Comparison of ENCODE assay signal across 14 cellular contexts in genomic region chr11:290621-291231, GRCh38. TPM values are rescaled to one million over a fixed set of nuclear protein-coding genes. Genes with fewer than 3 reads are reported as not detected.
DNase-seq lines count a peak whose midpoint lies in the region; ATAC-seq, FAIRE-seq and TF ChIP-seq lines count a peak whose summit lies in the region.
"Had no signal": no experiment of that assay in that cellular context is flagged by ENCODE, and none has a peak within 500 bp of the region (broad histone marks: within the 10 kb centered on the region; RNA-seq: fewer than 3 reads in every experiment).

No MANE protein-coding gene starts in this region.

- FAIRE-seq in K562 (lab: Jason Lieb, UNC) = no peak

- peaks cover 31% of the 10 kb centered on the region for H3K27me3 ChIP-seq in BLaER1
- peaks cover 21% of the 10 kb centered on the region for H3K27me3 ChIP-seq in HUES6 (ENCODE audit: control insufficient read depth, insufficient read depth, low read length)
- no peaks in the 10 kb centered on the region for H3K27me3 ChIP-seq in K562 (ENCODE audit: control insufficient read depth in 2 of 2, insufficient read depth in 2 of 2, low read length in 2 of 2)

- no peak overlapping the region for H2AFZ ChIP-seq in K562 (ENCODE audit: low read depth, low read length)

- WGBS in K562 (ENCODE audit: insufficient coverage, low coverage, missing lambda C conversion rate) = 87% methylated on average over 9 of the region's 13 CpGs

- peaks cover 20 to 38% of the 10 kb centered on the region in 2 donors for H3K4me1 Mint-ChIP-seq in natural killer cell
- H3K4me1 Mint-ChIP-seq in endothelial cell (ENCODE audit: unreplicated experiment) = no peaks in the 10 kb centered on the region

- H3K4me3 Mint-ChIP-seq in natural killer cell (peak overlapping the region; percentile 88), endothelial cell (ENCODE audit: unreplicated experiment) (no peak overlapping the region)

- intact Hi-C loops in K562 (cut with micrococcal nuclease) = no loop called here
- intact Hi-C loops in natural killer cell (cut with micrococcal nuclease) = no loop called here

- peaks cover 49% of the 10 kb centered on the region for H3K4me1 ChIP-seq in BLaER1
- H3K4me1 ChIP-seq in HUES6 (ENCODE audit: control insufficient read depth, insufficient read depth, low read length) = peaks cover 39% of the 10 kb centered on the region
- H3K4me1 ChIP-seq in K562 (replicated peaks in 1 of 2; ENCODE audit: control insufficient read depth in 2 of 2, insufficient read depth in 2 of 2, low read length in 2 of 2) = peaks cover 13 to 89% of the 10 kb centered on the region in 2 experiments; a peak in 4 of 5 replicates

- peaks cover 19% of the 10 kb centered on the region for H4K20me1 ChIP-seq in BLaER1
- H4K20me1 ChIP-seq in K562 (replicated peaks; ENCODE audit: control insufficient read depth, insufficient read depth, low read length) = no peaks in the 10 kb centered on the region

- no peaks in the 10 kb centered on the region for H3K9me1 ChIP-seq in K562 (ENCODE audit: control insufficient read depth, insufficient read depth, low read length)

- H3K4me3 ChIP-seq in BLaER1 (peak overlapping the region; percentile 78), HUES6 (ENCODE audit: low read depth, low read length) (no peak overlapping the region; the same call in 1 of the 2 replicates), K562 (no peak overlapping the region)

- BruUV-seq in K562 (replicated peaks; lab: Mats Ljungman, UMichigan) = no TSS peak

- H3K9me3 ChIP-seq in BLaER1 (no peaks in the 10 kb centered on the region), HUES6 (ENCODE audit: control insufficient read depth, insufficient read depth, low read depth, low read length) (no peaks in the 10 kb centered on the region), K562 (replicated peaks; ENCODE audit: control insufficient read depth, insufficient read depth, low read depth, low read length) (no peaks in the 10 kb centered on the region)

- peak overlapping the region; percentile 76 for H3K27ac ChIP-seq in BLaER1
- H3K27ac ChIP-seq in HUES6 (ENCODE audit: low read depth, low read length) = no peak overlapping the region
- H3K27ac ChIP-seq in K562 (ENCODE audit: extremely low read depth, low read depth, low read length) = no peak overlapping the region
- H3K27ac ChIP-seq: KMS-11 had no signal

- ATAC-seq in K562 (no peak), natural killer cell (no peak), HG03469 (IDR thresholded peaks at IDR 0.05; ENCODE audit: unreplicated experiment) (no peak)

- H3K27ac Mint-ChIP-seq in natural killer cell (peak overlapping the region; percentile 60 to 74), endothelial cell (ENCODE audit: unreplicated experiment) (no peak overlapping the region)

- CTCF ChIA-PET in K562 (lab: Yijun Ruan, JAX; ENCODE audit: low intra/inter-chr PET ratio) = no interaction called here

- DNase-seq in K562 (ENCODE audit: extremely low read depth in 1 of 4, low spot score in 3 of 4) (no peak), natural killer cell (no peak), HUDEP-2 (lab: John Stamatoyannopoulos, UW; ENCODE audit: unreplicated experiment in 76 of 76) (no peak), SK-N-DZ (ENCODE audit: low spot score) (no peak), endothelial cell (ENCODE audit: low spot score) (no peak)
- DNase-seq: foreskin melanocyte, NCI-H2171, SHP77 had no signal

- no peaks in the 10 kb centered on the region for H3K36me3 Mint-ChIP-seq in natural killer cell
- H3K36me3 Mint-ChIP-seq in endothelial cell (ENCODE audit: low read depth, unreplicated experiment) = no peaks in the 10 kb centered on the region

- H3K9ac ChIP-seq in BLaER1 = peak overlapping the region; percentile 80
- peak overlapping the region; percentile 5 for H3K9ac ChIP-seq in HUES6 (ENCODE audit: low read length)
- peak overlapping the region in 1 of 2 experiments; percentile 94; a peak in 2 of 4 replicates for H3K9ac ChIP-seq in K562 (ENCODE audit: insufficient read depth in 1 of 2, low read depth in 2 of 2, low read length in 2 of 2)
- H3K9ac ChIP-seq: KMS-11 had no signal

- H3K36me3 ChIP-seq in BLaER1 = peaks cover 51% of the 10 kb centered on the region
- peaks cover 30% of the 10 kb centered on the region for H3K36me3 ChIP-seq in HUES6 (ENCODE audit: control insufficient read depth, insufficient read depth, low read length)
- H3K36me3 ChIP-seq in K562 (ENCODE audit: control insufficient read depth, insufficient read depth, low read length) = peaks cover 60% of the 10 kb centered on the region; the same call in 2 of the 3 replicates

- in situ Hi-C loops in K562 (cut with MboI) = no loop called here

- POLR2A ChIA-PET in K562 (lab: Yijun Ruan, JAX) = interaction anchor here (1.5 to 1.7 kb wide), 2 partner anchors 23 to 83 kb away, joined by 3 to 5 read pairs; partner anchors contain the start of genes BET1L and RIC8A

- H3K9me3 Mint-ChIP-seq in natural killer cell (no peaks in the 10 kb centered on the region), endothelial cell (ENCODE audit: unreplicated experiment) (no peaks in the 10 kb centered on the region)

- peaks cover 0 to 8% of the 10 kb centered on the region in 2 donors for H3K27me3 Mint-ChIP-seq in natural killer cell (ENCODE audit: low read depth in 2 of 2)
- peaks cover 15% of the 10 kb centered on the region for H3K27me3 Mint-ChIP-seq in endothelial cell (ENCODE audit: unreplicated experiment)

- H3K4me2 ChIP-seq in BLaER1 = peak overlapping the region; percentile 100
- H3K4me2 ChIP-seq in K562 (ENCODE audit: insufficient read depth, low read length) = no peak overlapping the region
- H3K4me2 ChIP-seq: KMS-11 had no signal

- no peak for TF ChIP-seq POLR2A in K562 (conservative IDR thresholded peaks at IDR 0.05)

- no peak for TF ChIP-seq EP300 in K562 (IDR thresholded peaks at IDR 0.05; ENCODE audit: low read length)

- H3K79me2 ChIP-seq in K562 (ENCODE audit: control insufficient read depth, insufficient read depth, low read length) = peaks cover 37% of the 10 kb centered on the region

- TF ChIP-seq CTCF in K562 (IDR thresholded peaks at IDR 0.05 in 2 of 3, conservative IDR thresholded peaks at IDR 0.05 in 1 of 3; ENCODE audit: insufficient read depth in 2 of 3, low read depth in 1 of 3, low read length in 3 of 3) = no peak
- no peak for TF ChIP-seq CTCF in natural killer cell (IDR thresholded peaks at IDR 0.05)
- TF ChIP-seq CTCF in endothelial cell (IDR thresholded peaks at IDR 0.05; ENCODE audit: unreplicated experiment) = no peak

- TF ChIP-seq RAD21 in K562 (CRISPR knock-in tag; conservative IDR thresholded peaks at IDR 0.05 in 1 of 2, IDR thresholded peaks at IDR 0.05 in 1 of 2) = no peak

RNA-seq across cellular contexts. Expression of gene PGGHG, which starts 1.8 kb away (rescaled TPM):
- total RNA-seq in K562 (2011; cell fraction: chromatin; rRNA removed; ENCODE audit: low replicate concordance) = 121 and 331 TPM in 2 replicates
- 233 and 250 TPM in 2 replicates for total RNA-seq in K562 (2011; cell fraction: nucleolus; rRNA removed)
- 139 and 152 TPM in 2 replicates for total RNA-seq in K562 (2011; cell fraction: nucleoplasm; rRNA removed)
- 25.7 and 34.3 TPM in 2 replicates for total RNA-seq in K562 (2014; rRNA removed)
- 3.3 and 5.1 TPM in 2 replicates for total RNA-seq in K562 (2014; rRNA removed; fragmentation: Illumina TruSeq; extraction: Trizol)
- 13.8 and 15.2 TPM in 2 replicates for total RNA-seq in K562 (2015; rRNA removed; fragmentation: Illumina TruSeq; extraction: Trizol)
- 55.9 and 73.1 TPM in 2 replicates for total RNA-seq in K562 (2021)
- polyA plus RNA-seq in K562 (2011; rRNA removed) = 18.1 and 48.0 TPM in 2 replicates
- 11.1 and 18.3 TPM in 2 replicates for polyA plus RNA-seq in K562 (2011; cell fraction: cytosol; rRNA removed)
- 636 and 650 TPM in 2 replicates for polyA plus RNA-seq in K562 (2011; cell fraction: nucleus; rRNA removed)
- 54.9 and 131 TPM in 2 replicates for polyA plus RNA-seq in K562 (2012)
- 18.3 and 23.2 TPM in 2 replicates for polyA plus RNA-seq in K562 (2014; fragmentation: Illumina TruSeq; extraction: Trizol)
- under 1 TPM; 0.38 to 0.84 TPM for polyA plus RNA-seq in K562 (2014; fragmentation: Nextera tagmentation; extraction: Ambion mirVana)
- polyA plus RNA-seq in K562 (2014; rRNA removed) = 74.2 and 85.1 TPM in 2 replicates
- 2.3 TPM in 2 replicates for polyA minus RNA-seq in K562 (2011; rRNA and poly(A)+ RNA removed)
- polyA minus RNA-seq in K562 (2011; cell fraction: cytosol; rRNA and poly(A)+ RNA removed) = 4.9 and 8.6 TPM in 2 replicates
- 43.4 and 50.0 TPM in 2 replicates for polyA minus RNA-seq in K562 (2011; cell fraction: nucleus; rRNA and poly(A)+ RNA removed)
- total RNA-seq in natural killer cell = 100 to 1,000 TPM; 130 to 237 (median 153) TPM
- polyA plus RNA-seq in SK-N-DZ (2014; cell fraction: cytosol; rRNA removed) = 0.27 and 3.5 TPM in 2 replicates
- polyA plus RNA-seq in SK-N-DZ (2014; cell fraction: nucleus; rRNA removed) = 15.5 and 26.5 TPM in 2 replicates
- total RNA-seq in endothelial cell (ENCODE audit: unreplicated experiment) = 69.7 TPM

RNA-seq across cellular contexts. Expression of gene IFITM5, which starts 8.6 kb away (rescaled TPM):
- total RNA-seq in K562 (2011; cell fraction: chromatin; rRNA removed; ENCODE audit: low replicate concordance) = not detected in 2 replicates
- total RNA-seq in K562 (2011; cell fraction: nucleolus; rRNA removed) = not detected in 2 replicates
- not detected in 2 replicates for total RNA-seq in K562 (2011; cell fraction: nucleoplasm; rRNA removed)
- total RNA-seq in K562 (2014; rRNA removed) (not detected in 2 replicates), K562 (2014; rRNA removed; fragmentation: Illumina TruSeq; extraction: Trizol) (not detected in 2 replicates), K562 (2015; rRNA removed; fragmentation: Illumina TruSeq; extraction: Trizol) (not detected in 2 replicates), K562 (2021) (not detected in 2 replicates), natural killer cell (not detected), endothelial cell (ENCODE audit: unreplicated experiment) (not detected)
- polyA plus RNA-seq in K562 (2011; rRNA removed) (not detected in 2 replicates), K562 (2014; fragmentation: Illumina TruSeq; extraction: Trizol) (not detected in 2 replicates), K562 (2014; fragmentation: Nextera tagmentation; extraction: Ambion mirVana) (not detected), K562 (2014; rRNA removed) (0.19 TPM in 1 of 2 replicates, not detected in the other)
- polyA plus RNA-seq in K562 (2011; cell fraction: cytosol; rRNA removed) = not detected in 2 replicates
- polyA plus RNA-seq in K562 (2011; cell fraction: nucleus; rRNA removed) = not detected in 2 replicates
- polyA plus RNA-seq in K562 (2012) = not detected in 2 replicates
- polyA minus RNA-seq in K562 (2011; rRNA and poly(A)+ RNA removed) = not detected in 2 replicates
- not detected in 2 replicates for polyA minus RNA-seq in K562 (2011; cell fraction: cytosol; rRNA and poly(A)+ RNA removed)
- not detected in 2 replicates for polyA minus RNA-seq in K562 (2011; cell fraction: nucleus; rRNA and poly(A)+ RNA removed)
- not detected in 2 replicates for polyA plus RNA-seq in SK-N-DZ (2014; cell fraction: cytosol; rRNA removed)
- polyA plus RNA-seq in SK-N-DZ (2014; cell fraction: nucleus; rRNA removed) = not detected in 2 replicates
- total RNA-seq: lung microvascular endothelial cell, subcutaneous adipose tissue had no signal

RNA-seq across cellular contexts. Expression of gene NLRP6, which starts 12.5 kb away (rescaled TPM):
- total RNA-seq in K562 (2011; cell fraction: chromatin; rRNA removed; ENCODE audit: low replicate concordance) = 0.51 TPM in 1 of 2 replicates, not detected in the other
- total RNA-seq in K562 (2011; cell fraction: nucleolus; rRNA removed) = 0.26 and 0.67 TPM in 2 replicates
- 0.22 and 0.46 TPM in 2 replicates for total RNA-seq in K562 (2011; cell fraction: nucleoplasm; rRNA removed)
- 0.08 and 0.14 TPM in 2 replicates for total RNA-seq in K562 (2014; rRNA removed)
- not detected in 2 replicates for total RNA-seq in K562 (2014; rRNA removed; fragmentation: Illumina TruSeq; extraction: Trizol)
- total RNA-seq in K562 (2015; rRNA removed; fragmentation: Illumina TruSeq; extraction: Trizol) = not detected in 2 replicates
- total RNA-seq in K562 (2021) = 0.18 TPM in 1 of 2 replicates, not detected in the other
- polyA plus RNA-seq in K562 (2011; rRNA removed) = 0.03 TPM in 1 of 2 replicates, not detected in the other
- 0.03 TPM in 1 of 2 replicates, not detected in the other for polyA plus RNA-seq in K562 (2011; cell fraction: cytosol; rRNA removed)
- polyA plus RNA-seq in K562 (2011; cell fraction: nucleus; rRNA removed) = 0.06 TPM in 2 replicates
- polyA plus RNA-seq in K562 (2012) = 0.42 and 0.73 TPM in 2 replicates
- polyA plus RNA-seq in K562 (2014; fragmentation: Illumina TruSeq; extraction: Trizol) = not detected in 2 replicates
- not detected for polyA plus RNA-seq in K562 (2014; fragmentation: Nextera tagmentation; extraction: Ambion mirVana)
- 0.15 and 0.16 TPM in 2 replicates for polyA plus RNA-seq in K562 (2014; rRNA removed)
- not detected in 2 replicates for polyA minus RNA-seq in K562 (2011; rRNA and poly(A)+ RNA removed)
- not detected in 2 replicates for polyA minus RNA-seq in K562 (2011; cell fraction: cytosol; rRNA and poly(A)+ RNA removed)
- 0.11 TPM in 1 of 2 replicates, not detected in the other for polyA minus RNA-seq in K562 (2011; cell fraction: nucleus; rRNA and poly(A)+ RNA removed)
- 1 to 10 TPM; 1.7 to 3.0 (median 2.3) TPM for total RNA-seq in natural killer cell
- not detected in 2 replicates for polyA plus RNA-seq in SK-N-DZ (2014; cell fraction: cytosol; rRNA removed)
- not detected in 2 replicates for polyA plus RNA-seq in SK-N-DZ (2014; cell fraction: nucleus; rRNA removed)
- total RNA-seq in endothelial cell (ENCODE audit: unreplicated experiment) = not detected
- total RNA-seq: lung microvascular endothelial cell had no signal

RNA-seq across cellular contexts. Expression of gene IFITM2, which starts 16.9 kb away (rescaled TPM):
- 6.5 and 20.8 TPM in 2 replicates for total RNA-seq in K562 (2011; cell fraction: chromatin; rRNA removed; ENCODE audit: low replicate concordance)
- total RNA-seq in K562 (2011; cell fraction: nucleolus; rRNA removed) = 47.0 and 138 TPM in 2 replicates
- 31.5 and 44.9 TPM in 2 replicates for total RNA-seq in K562 (2011; cell fraction: nucleoplasm; rRNA removed)
- 52.8 and 187 TPM in 2 replicates for total RNA-seq in K562 (2014; rRNA removed)
- total RNA-seq in K562 (2014; rRNA removed; fragmentation: Illumina TruSeq; extraction: Trizol) = 137 and 145 TPM in 2 replicates
- 290 and 356 TPM in 2 replicates for total RNA-seq in K562 (2015; rRNA removed; fragmentation: Illumina TruSeq; extraction: Trizol)
- 693 and 698 TPM in 2 replicates for total RNA-seq in K562 (2021)
- 205 and 655 TPM in 2 replicates for polyA plus RNA-seq in K562 (2011; rRNA removed)
- polyA plus RNA-seq in K562 (2011; cell fraction: cytosol; rRNA removed) = 600 and 1,150 TPM in 2 replicates
- polyA plus RNA-seq in K562 (2011; cell fraction: nucleus; rRNA removed) = 59.9 and 198 TPM in 2 replicates
- polyA plus RNA-seq in K562 (2012) = 488 and 506 TPM in 2 replicates
- polyA plus RNA-seq in K562 (2014; fragmentation: Illumina TruSeq; extraction: Trizol) = 472 and 547 TPM in 2 replicates
- polyA plus RNA-seq in K562 (2014; fragmentation: Nextera tagmentation; extraction: Ambion mirVana) = 1,000 to 10,000 TPM; 3,629 to 4,872 TPM
- polyA plus RNA-seq in K562 (2014; rRNA removed) = 255 and 328 TPM in 2 replicates
- polyA minus RNA-seq in K562 (2011; rRNA and poly(A)+ RNA removed) = 69.9 and 190 TPM in 2 replicates
- 143 and 401 TPM in 2 replicates for polyA minus RNA-seq in K562 (2011; cell fraction: cytosol; rRNA and poly(A)+ RNA removed)
- 14.8 and 71.3 TPM in 2 replicates for polyA minus RNA-seq in K562 (2011; cell fraction: nucleus; rRNA and poly(A)+ RNA removed)
- total RNA-seq in natural killer cell = 1,000 to 10,000 TPM; 1,080 to 1,421 (median 1,273) TPM
- 0.24 TPM in 1 of 2 replicates, not detected in the other for polyA plus RNA-seq in SK-N-DZ (2014; cell fraction: cytosol; rRNA removed)
- not detected in 2 replicates for polyA plus RNA-seq in SK-N-DZ (2014; cell fraction: nucleus; rRNA removed)
- total RNA-seq in endothelial cell (ENCODE audit: unreplicated experiment) = 205 TPM

RNA-seq across cellular contexts. Expression of gene IFITM1, which starts 23.1 kb away (rescaled TPM):
- 394 and 929 TPM in 2 replicates for total RNA-seq in K562 (2011; cell fraction: chromatin; rRNA removed; ENCODE audit: low replicate concordance)
- 1,445 and 1,483 TPM in 2 replicates for total RNA-seq in K562 (2011; cell fraction: nucleolus; rRNA removed)
- 1,061 and 1,262 TPM in 2 replicates for total RNA-seq in K562 (2011; cell fraction: nucleoplasm; rRNA removed)
- 793 and 818 TPM in 2 replicates for total RNA-seq in K562 (2014; rRNA removed)
- 572 and 787 TPM in 2 replicates for total RNA-seq in K562 (2014; rRNA removed; fragmentation: Illumina TruSeq; extraction: Trizol)
- 979 and 985 TPM in 2 replicates for total RNA-seq in K562 (2015; rRNA removed; fragmentation: Illumina TruSeq; extraction: Trizol)
- total RNA-seq in K562 (2021) = 691 and 717 TPM in 2 replicates
- polyA plus RNA-seq in K562 (2011; rRNA removed) = 900 and 1,311 TPM in 2 replicates
- polyA plus RNA-seq in K562 (2011; cell fraction: cytosol; rRNA removed) = 2,724 and 2,737 TPM in 2 replicates
- polyA plus RNA-seq in K562 (2011; cell fraction: nucleus; rRNA removed) = 780 and 1,049 TPM in 2 replicates
- polyA plus RNA-seq in K562 (2012) = 1,084 and 1,212 TPM in 2 replicates
- 1,966 and 1,984 TPM in 2 replicates for polyA plus RNA-seq in K562 (2014; fragmentation: Illumina TruSeq; extraction: Trizol)
- 1,000 to 10,000 TPM; 4,252 to 5,579 TPM for polyA plus RNA-seq in K562 (2014; fragmentation: Nextera tagmentation; extraction: Ambion mirVana)
- 974 and 999 TPM in 2 replicates for polyA plus RNA-seq in K562 (2014; rRNA removed)
- polyA minus RNA-seq in K562 (2011; rRNA and poly(A)+ RNA removed) = 752 and 801 TPM in 2 replicates
- 577 and 662 TPM in 2 replicates for polyA minus RNA-seq in K562 (2011; cell fraction: cytosol; rRNA and poly(A)+ RNA removed)
- 139 and 266 TPM in 2 replicates for polyA minus RNA-seq in K562 (2011; cell fraction: nucleus; rRNA and poly(A)+ RNA removed)
- total RNA-seq in natural killer cell = 100 to 1,000 TPM; 540 to 809 (median 710) TPM
- polyA plus RNA-seq in SK-N-DZ (2014; cell fraction: cytosol; rRNA removed) = not detected in 2 replicates
- not detected in 2 replicates for polyA plus RNA-seq in SK-N-DZ (2014; cell fraction: nucleus; rRNA removed)
- total RNA-seq in endothelial cell (ENCODE audit: unreplicated experiment) = 23.4 TPM
